ENCODE assay signal across 7 cellular contexts in genomic region chr10:3472705-3473078, GRCh38.
DNase-seq lines count a peak whose midpoint lies in the region; ATAC-seq and TF ChIP-seq lines count a peak whose summit lies in the region.

No MANE protein-coding gene starts in this region.

- H2BK5ac ChIP-seq in IMR-90 (ENCODE audit: low read depth, low read length, poor library complexity, severe bottlenecking), result peak overlapping the region; percentile 12

- H3K9me3 ChIP-seq in IMR-90 (ENCODE audit: control insufficient read depth, insufficient read depth, low read length), result no peaks in the 10 kb centered on the region
- H3K9me3 ChIP-seq in stomach smooth muscle (ENCODE audit: control insufficient read depth in 2 of 2, low read length in 2 of 2), result no peaks in the 10 kb centered on the region

- BruUV-seq in IMR-90 (replicated peaks; lab: Mats Ljungman, UMichigan), result no TSS peak

- H3K9me1 ChIP-seq in IMR-90 (ENCODE audit: insufficient read depth, low read length), result peaks cover 16% of the 10 kb centered on the region

- H3K27me3 Mint-ChIP-seq in activated naive CD8-positive, alpha-beta T cell treated with anti-CD3 and anti-CD28 coated beads, Interleukin-2, amount 50 U/mL, for 24 hours, result peaks cover 21% of the 10 kb centered on the region

- POLR2A ChIA-PET in IMR-90 (lab: Charles Lee; ENCODE audit: unreplicated experiment), result interaction anchor here (0.6 to 0.9 kb wide), 3 partner anchors 302 to 445 kb away, joined by 3 to 4 read pairs (median 4); partner anchors contain the start of gene KLF6

- H3K27me3 ChIP-seq in IMR-90 (ENCODE audit: control insufficient read depth, insufficient read depth, low read length) (no peaks in the 10 kb centered on the region), stomach smooth muscle (ENCODE audit: control insufficient read depth in 1 of 2, insufficient read depth in 2 of 2, low read length in 2 of 2) (no peaks in the 10 kb centered on the region)

- peaks cover 3% of the 10 kb centered on the region for H4K20me1 ChIP-seq in IMR-90 (ENCODE audit: insufficient read depth, low read length)

- dilution Hi-C loops in IMR-90 (cut with HindIII; ENCODE audit: low sequenced_read_pairs, unreplicated experiment), result no loop called here

- no peak overlapping the region; the same call in 1 of the 2 replicates for H3K18ac ChIP-seq in IMR-90 (ENCODE audit: low read depth, low read length)

- in situ Hi-C loops in IMR-90 (cut with MboI; ENCODE audit: low sequenced_read_pairs), result no loop called here

- H3K4ac ChIP-seq in IMR-90 (ENCODE audit: low read depth, low read length), result peak overlapping the region; percentile 82; the same call in 1 of the 2 replicates

- H2AK5ac ChIP-seq in IMR-90 (ENCODE audit: low read depth, low read length), result peak overlapping the region; percentile 41; the same call in 1 of the 2 replicates

- peak overlapping the region; percentile 60; the same call in 2 of the 3 replicates for H2BK15ac ChIP-seq in IMR-90 (ENCODE audit: low read depth, low read length)

- no peak overlapping the region for H2AK9ac ChIP-seq in IMR-90 (replicated peaks; ENCODE audit: low read depth, low read length, poor library complexity)

- H3K4me1 Mint-ChIP-seq in activated naive CD8-positive, alpha-beta T cell treated with anti-CD3 and anti-CD28 coated beads, Interleukin-2, amount 50 U/mL, for 24 hours, result peaks cover 45% of the 10 kb centered on the region

- DNase-seq in IMR-90 (peak; percentile 64), inferior parietal cortex (ENCODE audit: extremely low spot score) (peak; percentile 69), superior temporal gyrus (ENCODE audit: extremely low spot score) (no peak), NCI-H2081 (lab: John Stamatoyannopoulos, UW) (no peak), epidermal melanocyte (ENCODE audit: insufficient read length, low spot score) (no peak)
- no peak for DNase-seq in activated naive CD8-positive, alpha-beta T cell treated with anti-CD3 and anti-CD28 coated beads, Interleukin-2, amount 50 U/mL, for 24 hours

- TF ChIP-seq CTCF in IMR-90 (conservative IDR thresholded peaks at IDR 0.05; ENCODE audit: low read depth, low read length), result no peak

- H3K27ac Mint-ChIP-seq in activated naive CD8-positive, alpha-beta T cell treated with anti-CD3 and anti-CD28 coated beads, Interleukin-2, amount 50 U/mL, for 24 hours, result no peak overlapping the region

- H3K9me3 Mint-ChIP-seq in activated naive CD8-positive, alpha-beta T cell treated with anti-CD3 and anti-CD28 coated beads, Interleukin-2, amount 50 U/mL, for 24 hours, result no peaks in the 10 kb centered on the region

- no peak overlapping the region for H3K4me2 ChIP-seq in IMR-90 (ENCODE audit: low read depth, low read length)

- peak overlapping the region; percentile 31 for H2BK120ac ChIP-seq in IMR-90 (ENCODE audit: low read depth, low read length)

- no peak overlapping the region for H4K5ac ChIP-seq in IMR-90 (ENCODE audit: low read depth, low read length)

- intact Hi-C loops in IMR-90 (cut with micrococcal nuclease), result no loop called here

- CTCF ChIA-PET in IMR-90 (lab: Yijun Ruan, JAX), result interaction anchor here (1.2 kb wide), 1 partner anchor 279 kb away, joined by 5 read pairs; no protein-coding TSS in a partner anchor

- peak overlapping the region; percentile 70 for H3K4me3 Mint-ChIP-seq in activated naive CD8-positive, alpha-beta T cell treated with anti-CD3 and anti-CD28 coated beads, Interleukin-2, amount 50 U/mL, for 24 hours

- TF ChIP-seq RAD21 in IMR-90 (IDR thresholded peaks at IDR 0.05; ENCODE audit: low read length), result no peak

- H3K79me1 ChIP-seq in IMR-90 (ENCODE audit: low read depth in 1 of 2, low read length in 2 of 2), result peaks cover 0 to 5% of the 10 kb centered on the region in 2 experiments; a peak in 2 of 4 replicates

- H3K4me1 ChIP-seq in IMR-90 (ENCODE audit: control insufficient read depth, insufficient read depth, low read length), result peaks cover 15% of the 10 kb centered on the region
- peaks cover 24% of the 10 kb centered on the region for H3K4me1 ChIP-seq in stomach smooth muscle (ENCODE audit: control insufficient read depth, insufficient read depth, low read length)

- H3K36me3 ChIP-seq in IMR-90 (ENCODE audit: control insufficient read depth, insufficient read depth, low read length), result no peaks in the 10 kb centered on the region
- H3K36me3 ChIP-seq in stomach smooth muscle (ENCODE audit: control insufficient read depth in 2 of 2, insufficient read depth in 2 of 2, low read length in 2 of 2), result no peaks in the 10 kb centered on the region

- H3K9ac ChIP-seq in IMR-90 (ENCODE audit: low read depth, low read length) (no peak overlapping the region), stomach smooth muscle (ENCODE audit: low read length in 2 of 2) (no peak overlapping the region)

- H3K23ac ChIP-seq in IMR-90 (ENCODE audit: low read depth, low read length), result 0 out of 2 replicates have a peak overlapping the region, but pooled peaks have one; percentile 28

- TF ChIP-seq POLR2A in IMR-90 (IDR thresholded peaks at IDR 0.05; ENCODE audit: low read depth, low read length), result no peak

- peak overlapping the region; percentile 81; the same call in 1 of the 2 replicates for H3K27ac ChIP-seq in IMR-90 (ENCODE audit: insufficient read depth, low read length)
- H3K27ac ChIP-seq in stomach smooth muscle (ENCODE audit: low read length), result peak overlapping the region; percentile 61

- H3K4me3 ChIP-seq in IMR-90 (ENCODE audit: insufficient read depth, low read depth, low read length) (no peak overlapping the region), stomach smooth muscle (ENCODE audit: low read length in 2 of 2) (peak overlapping the region; percentile 3 to 54)

- peak; percentile 16; the same call in 1 of the 2 replicates for ATAC-seq in IMR-90 (ENCODE audit: low read depth)
- no peak for ATAC-seq in activated naive CD8-positive, alpha-beta T cell treated with anti-CD3 and anti-CD28 coated beads, Interleukin-2, amount 50 U/mL, for 24 hours

- H3K36me3 Mint-ChIP-seq in activated naive CD8-positive, alpha-beta T cell treated with anti-CD3 and anti-CD28 coated beads, Interleukin-2, amount 50 U/mL, for 24 hours (ENCODE audit: low read depth), result no peaks in the 10 kb centered on the region

- no peak overlapping the region for H2AFZ ChIP-seq in IMR-90 (replicated peaks; ENCODE audit: low read length, poor library complexity)

- peak overlapping the region; percentile 69; the same call in 1 of the 2 replicates for H2BK20ac ChIP-seq in IMR-90 (ENCODE audit: low read depth, low read length)

- no peak overlapping the region for H3K56ac ChIP-seq in IMR-90 (ENCODE audit: extremely low read depth, insufficient read depth, low read length)

- H4K8ac ChIP-seq in IMR-90 (ENCODE audit: low read depth in 2 of 2, low read length in 2 of 2), result peak overlapping the region; percentile 28 to 82; a peak in 2 of 4 replicates

- H4K91ac ChIP-seq in IMR-90 (ENCODE audit: insufficient read depth, low read depth, low read length), result peak overlapping the region; percentile 17; the same call in 1 of the 2 replicates

- no CpG with 5 or more reads among the region's 5 CpGs for WGBS in IMR-90 (ENCODE audit: extremely low coverage in 2 of 2, insufficient read length in 1 of 2), 2 experiments

- peak overlapping the region; percentile 69; the same call in 1 of the 2 replicates for H3K14ac ChIP-seq in IMR-90 (replicated peaks; ENCODE audit: low read depth, low read length)

TF ChIP-seq in IMR-90, 13 proteins besides CTCF, POLR2A, EP300 and RAD21:
- TF ChIP-seq CEBPB (IDR thresholded peaks at IDR 0.05; ENCODE audit: low read depth, low read length), result peak; percentile 62
- no peak for TF ChIP-seq FOS (IDR thresholded peaks at IDR 0.05; ENCODE audit: low read depth, low read length)

Comparison
In these comparisons a context has a peak if more than half of its experiments do, and no peak if none do; other contexts are left out.
1. DNase-seq: peak in IMR-90 (single experiment) and inferior parietal cortex (single experiment); none in activated naive CD8-positive, alpha-beta T cell treated with anti-CD3 and anti-CD28 coated beads, Interleukin-2, amount 50 U/mL, for 24 hours (single experiment), superior temporal gyrus (single experiment), NCI-H2081 (0 of 2) and epidermal melanocyte (single experiment).